Comparison of ENCODE assay signal across 1 cellular context in genomic region chr14:69712217-69712565, GRCh38.
TF ChIP-seq lines count a peak whose summit lies in the region.

No MANE protein-coding gene starts in this region.

TF ChIP-seq in HCT116, 20 proteins besides CTCF, POLR2A, EP300 and RAD21 (continued from another document):
- TF ChIP-seq ZBTB33 (IDR thresholded peaks at IDR 0.05; ENCODE audit: extremely low read depth, insufficient replicate concordance, low read length) (no peak), EZH2 (IDR thresholded peaks at IDR 0.05) (no peak), ATF3 (IDR thresholded peaks at IDR 0.05) (no peak), CBX3 (IDR thresholded peaks at IDR 0.05; ENCODE audit: low read depth) (no peak)
